Comparison of ENCODE assay signal across 8 cellular contexts in genomic region chr17:8123695-8124349, GRCh38. TPM values are rescaled to one million over a fixed set of nuclear protein-coding genes. Genes with fewer than 3 reads are reported as not detected.
DNase-seq lines count a peak whose midpoint lies in the region; ATAC-seq and TF ChIP-seq lines count a peak whose summit lies in the region.

Gene HES7 (minus strand): TSS chr17:8124106. CDS start chr17:8124084, 22 bp downstream.

- H3K36me3 ChIP-seq in heart right ventricle = no peaks in the 10 kb centered on the region

- peaks cover 78% of the 10 kb centered on the region for H3K4me1 Mint-ChIP-seq in stimulated activated effector memory CD8-positive, alpha-beta T cell treated with anti-CD3 and anti-CD28 coated beads, Interleukin-12 subunit alpha, Interleukin-12 subunit beta, amount 100 ng/mL, for 72 hours

- H3K27ac ChIP-seq in heart right ventricle (peak within 1 kb of the TSS in 6 of 10 donors; percentile 4 to 26 (median 8)), right cardiac atrium (ENCODE audit: low read length) (no peak within 1 kb of the TSS)

- H3K4me3 ChIP-seq in heart right ventricle = peak within 1 kb of the TSS; percentile 11 to 91 (median 67)
- peak within 1 kb of the TSS; percentile 57 for H3K4me3 ChIP-seq in right cardiac atrium (ENCODE audit: low read length)

- 1% methylated on average over 29 of the region's 29 CpGs for WGBS in heart right ventricle, 2 donors
- 1% methylated on average over 29 of the region's 29 CpGs for WGBS in right cardiac atrium

- peak in 1 of 2 donors; percentile 41 for DNase-seq in heart right ventricle
- DNase-seq in left cardiac atrium = no peak
- peak; percentile 85 for DNase-seq in SW480 (ENCODE audit: low spot score)
- DNase-seq in right cardiac atrium = peak in 1 of 3 donors; percentile 62
- DNase-seq in stimulated activated effector memory CD8-positive, alpha-beta T cell treated with anti-CD3 and anti-CD28 coated beads, Interleukin-12 subunit alpha, Interleukin-12 subunit beta, amount 100 ng/mL, for 72 hours (ENCODE audit: low spot score in 2 of 2) = no peak
- no peak for DNase-seq in hippocampal formation (lab: John Stamatoyannopoulos, UW)

- TF ChIP-seq CTCF in heart right ventricle (IDR thresholded peaks at IDR 0.05) = no peak

- H3K27me3 ChIP-seq in heart right ventricle (peaks cover 0 to 78% (median 13%) of the 10 kb centered on the region in 7 donors), right cardiac atrium (ENCODE audit: control insufficient read depth, insufficient read depth) (no peaks in the 10 kb centered on the region)

- H3K36me3 Mint-ChIP-seq in stimulated activated effector memory CD8-positive, alpha-beta T cell treated with anti-CD3 and anti-CD28 coated beads, Interleukin-12 subunit alpha, Interleukin-12 subunit beta, amount 100 ng/mL, for 72 hours = peaks cover 62% of the 10 kb centered on the region

- H3K4me3 Mint-ChIP-seq in stimulated activated effector memory CD8-positive, alpha-beta T cell treated with anti-CD3 and anti-CD28 coated beads, Interleukin-12 subunit alpha, Interleukin-12 subunit beta, amount 100 ng/mL, for 72 hours = peak within 1 kb of the TSS; percentile 82

- H3K27ac Mint-ChIP-seq in stimulated activated effector memory CD8-positive, alpha-beta T cell treated with anti-CD3 and anti-CD28 coated beads, Interleukin-12 subunit alpha, Interleukin-12 subunit beta, amount 100 ng/mL, for 72 hours = peak within 1 kb of the TSS; percentile 100

- H3K9me3 ChIP-seq in heart right ventricle (no peaks in the 10 kb centered on the region), right cardiac atrium (ENCODE audit: control insufficient read depth, low read length) (no peaks in the 10 kb centered on the region)

- intact Hi-C loops in heart right ventricle (cut with DNase I) (loop anchor here in 7 of 10 donors (2.0 to 10.0 kb wide), 5 partner anchors 33 to 101 kb away; partner anchors contain the start of gene VAMP2 (in 2 of the 7)), left cardiac atrium (cut with DNase I) (loop anchor here (5.0 kb wide), 2 partner anchors 33 to 103 kb away; no protein-coding TSS in a partner anchor), right cardiac atrium (cut with DNase I) (loop anchor here (2.0 to 10.0 kb wide), 4 partner anchors 51 to 101 kb away; partner anchors contain the start of gene TMEM107 (in 1 of the 4))

- ATAC-seq in heart right ventricle = no peak
- no peak for ATAC-seq in left cardiac atrium
- no peak for ATAC-seq in right cardiac atrium
- no peak for ATAC-seq in stimulated activated effector memory CD8-positive, alpha-beta T cell treated with anti-CD3 and anti-CD28 coated beads, Interleukin-12 subunit alpha, Interleukin-12 subunit beta, amount 100 ng/mL, for 72 hours
- no peak for ATAC-seq in GM21529 (IDR thresholded peaks at IDR 0.05; ENCODE audit: unreplicated experiment)
- ATAC-seq in GM21390 (IDR thresholded peaks at IDR 0.05; ENCODE audit: unreplicated experiment) = no peak

- no peaks in the 10 kb centered on the region for H3K9me3 Mint-ChIP-seq in stimulated activated effector memory CD8-positive, alpha-beta T cell treated with anti-CD3 and anti-CD28 coated beads, Interleukin-12 subunit alpha, Interleukin-12 subunit beta, amount 100 ng/mL, for 72 hours

- H3K4me1 ChIP-seq in heart right ventricle = peaks cover 27 to 84% (median 72%) of the 10 kb centered on the region in 9 donors
- H3K4me1 ChIP-seq in right cardiac atrium (ENCODE audit: control insufficient read depth, insufficient read depth, low read length) = peaks cover 5% of the 10 kb centered on the region

RNA-seq across cellular contexts. Expression of gene HES7, which starts in this region (rescaled TPM):
- total RNA-seq in heart right ventricle = under 1 TPM in 5 of 10 donors, not detected in 5; 0.17 to 0.52 (median 0.38) TPM
- 1 to 10 TPM in 1 of 2 donors, under 1 TPM in 1; 0.91 to 1.5 TPM for polyA plus RNA-seq in heart right ventricle
- total RNA-seq in left cardiac atrium = under 1 TPM; 0.38 to 0.47 TPM
- total RNA-seq in right cardiac atrium = under 1 TPM; 0.62 to 0.76 (median 0.73) TPM
- 0.25 TPM for polyA plus RNA-seq in right cardiac atrium
